In genomic region chr7:146635200-146636032, GRCh38 we compare ENCODE assay signal across 13 cellular contexts.
DNase-seq lines count a peak whose midpoint lies in the region; TF ChIP-seq lines count a peak whose summit lies in the region.
"Had no signal": no experiment of that assay in that cellular context is flagged by ENCODE, and none has a peak within 500 bp of the region (broad histone marks: within the 10 kb centered on the region; RNA-seq: fewer than 3 reads in every experiment).

No MANE protein-coding gene starts in this region.

- H3K4me3 Mint-ChIP-seq in MCF 10A (ENCODE audit: unreplicated experiment) = no peak overlapping the region
- H3K4me3 Mint-ChIP-seq: activated T-cell treated with anti-CD3 and anti-CD28 coated beads, Interleukin-2, amount 50 U/mL, for 72 hours; CD14-positive monocyte had no signal

- WGBS in thyroid gland, 2 donors = 20 to 33% methylated on average over 7 of the region's 7 CpGs

- peak; percentile 98 for DNase-seq in NCI-H1105 treated with DMSO at 0.1 percent for 48 hours (lab: John Stamatoyannopoulos, UW)
- peak; percentile 92 for DNase-seq in NCI-H2196 (lab: John Stamatoyannopoulos, UW; ENCODE audit: unreplicated experiment)
- DNase-seq in SW480 (ENCODE audit: low spot score) = peak; percentile 92
- DNase-seq in thyroid gland = peak; percentile 15 to 35
- DNase-seq in MCF 10A (ENCODE audit: unreplicated experiment) = no peak
- DNase-seq in activated CD8-positive, alpha-beta memory T cell treated with anti-CD3 and anti-CD28 coated beads, Interleukin-2, amount 50 U/mL, for 4 hours = no peak
- no peak for DNase-seq in dedifferentiated amniotic fluid mesenchymal stem cell (ENCODE audit: extremely low spot score)
- DNase-seq: activated CD4-positive, alpha-beta T cell treated with anti-CD3 and anti-CD28 coated beads for 48 hours; activated T-cell treated with anti-CD3 and anti-CD28 coated beads, Interleukin-2, amount 50 U/mL, for 72 hours; cortex of kidney; GDM1; nucleus accumbens had no signal

- H3K9me3 ChIP-seq in thyroid gland = no peaks in the 10 kb centered on the region

- TF ChIP-seq CTCF in thyroid gland (IDR thresholded peaks at IDR 0.05) (no peak), MCF 10A (IDR thresholded peaks at IDR 0.05; ENCODE audit: unreplicated experiment) (no peak)

- no peaks in the 10 kb centered on the region for H3K9me3 Mint-ChIP-seq in MCF 10A (ENCODE audit: unreplicated experiment)

- H3K27me3 ChIP-seq in thyroid gland = no peaks in the 10 kb centered on the region

- intact Hi-C loops in thyroid gland (cut with DNase I) = no loop called here
- intact Hi-C loops in MCF 10A (cut with micrococcal nuclease) = no loop called here

- TF ChIP-seq POLR2A in thyroid gland (IDR thresholded peaks at IDR 0.05) = no peak

- BruUV-seq in MCF 10A (replicated peaks; lab: Mats Ljungman, UMichigan) = no TSS peak

- H3K4me1 Mint-ChIP-seq in MCF 10A (ENCODE audit: insufficient read depth, unreplicated experiment) = no peaks in the 10 kb centered on the region
- H3K4me1 Mint-ChIP-seq: CD14-positive monocyte had no signal

- H3K4me1 ChIP-seq in thyroid gland = peaks cover 5 to 16% of the 10 kb centered on the region in 2 donors

- POLR2A ChIA-PET in MCF 10A (lab: Yijun Ruan, JAX) = no interaction called here

- H3K4me3 ChIP-seq in thyroid gland (replicated peaks in 1 of 3) = no peak overlapping the region

- H3K36me3 Mint-ChIP-seq in MCF 10A (ENCODE audit: insufficient read depth, unreplicated experiment) = no peaks in the 10 kb centered on the region
- H3K36me3 Mint-ChIP-seq: CD14-positive monocyte had no signal

- H3K27me3 Mint-ChIP-seq in MCF 10A (ENCODE audit: insufficient read depth, unreplicated experiment) = peaks cover 42% of the 10 kb centered on the region

- H3K36me3 ChIP-seq in thyroid gland = no peaks in the 10 kb centered on the region

- CTCF ChIA-PET in MCF 10A (lab: Yijun Ruan, JAX) = no interaction called here

- peak overlapping the region in 1 of 3 donors; percentile 17 for H3K27ac ChIP-seq in thyroid gland

- no peak overlapping the region for H3K27ac Mint-ChIP-seq in MCF 10A (ENCODE audit: low read depth, unreplicated experiment)
- H3K27ac Mint-ChIP-seq: activated T-cell treated with anti-CD3 and anti-CD28 coated beads, Interleukin-2, amount 50 U/mL, for 72 hours; CD14-positive monocyte had no signal

Comparison
In these comparisons a context has a peak if more than half of its experiments do, and no peak if none do; other contexts are left out.
1. DNase-seq: peak in NCI-H1105 treated with DMSO at 0.1 percent for 48 hours (single experiment), NCI-H2196 (single experiment), SW480 (single experiment) and thyroid gland (2 of 2); none in MCF 10A (single experiment), activated CD8-positive, alpha-beta memory T cell treated with anti-CD3 and anti-CD28 coated beads, Interleukin-2, amount 50 U/mL, for 4 hours (single experiment) and dedifferentiated amniotic fluid mesenchymal stem cell (single experiment).